Comparison of ENCODE assay signal across 11 cellular contexts in genomic region chr3:73766599-73767378, GRCh38.
A peak's percentile ranks its signal among the peaks of the same experiment; 100 is the strongest.
DNase-seq lines count a peak whose midpoint lies in the region; ATAC-seq, FAIRE-seq and TF ChIP-seq lines count a peak whose summit lies in the region.
"Had no signal": no experiment of that assay in that cellular context is flagged by ENCODE, and none has a peak within 500 bp of the region (broad histone marks: within the 10 kb centered on the region; RNA-seq: fewer than 3 reads in every experiment).

No MANE protein-coding gene starts in this region.

- H3K4me3 ChIP-seq in right lobe of liver (no peak overlapping the region), HepG2 (replicated peaks in 1 of 3; ENCODE audit: insufficient read depth in 1 of 3, low read depth in 2 of 3, low read length in 3 of 3) (no peak overlapping the region), aorta (ENCODE audit: low read length in 2 of 2) (peak overlapping the region in 1 of 2 donors; percentile 87)

- H3K9me3 ChIP-seq in right lobe of liver (no peaks in the 10 kb centered on the region), HepG2 (ENCODE audit: low read length) (no peaks in the 10 kb centered on the region; the same call in 1 of the 2 replicates), aorta (ENCODE audit: control insufficient read depth, low read length) (no peaks in the 10 kb centered on the region)

- no peaks in the 10 kb centered on the region for H3K4me1 ChIP-seq in right lobe of liver
- no peaks in the 10 kb centered on the region for H3K4me1 ChIP-seq in HepG2 (ENCODE audit: insufficient read depth, low read length)
- peaks cover 2 to 5% of the 10 kb centered on the region in 2 donors for H3K4me1 ChIP-seq in aorta (ENCODE audit: control insufficient read depth in 1 of 2, insufficient read depth in 2 of 2, low read length in 2 of 2)

- H3K79me2 ChIP-seq in HepG2 (ENCODE audit: insufficient read depth, low read length) = no peaks in the 10 kb centered on the region

- FAIRE-seq in HepG2 (lab: Jason Lieb, UNC) = no peak
- FAIRE-seq in endometrium (lab: Jason Lieb, UNC) = peak; percentile 87
- FAIRE-seq: A204.1 had no signal

- H3K9ac ChIP-seq in HepG2 (ENCODE audit: insufficient read depth, low read depth, low read length) = no peak overlapping the region

- no peaks in the 10 kb centered on the region for H3K27me3 ChIP-seq in right lobe of liver
- H3K27me3 ChIP-seq in HepG2 (ENCODE audit: control insufficient read depth in 1 of 2, insufficient read depth in 2 of 2, low read length in 2 of 2) = no peaks in the 10 kb centered on the region
- H3K27me3 ChIP-seq in aorta (ENCODE audit: control insufficient read depth in 1 of 2, insufficient read depth in 2 of 2, low read length in 1 of 2) = no peaks in the 10 kb centered on the region

- no peak overlapping the region for H2AFZ ChIP-seq in HepG2 (ENCODE audit: low read length)

- 26% methylated on average over 7 of the region's 7 CpGs for WGBS in right lobe of liver (ENCODE audit: insufficient coverage, low coverage, low lambda C conversion rate, missing lambda C conversion rate)
- WGBS in HepG2 (ENCODE audit: low lambda C conversion rate) = 11% methylated on average over 7 of the region's 7 CpGs
- WGBS in aorta, 2 donors = 1 to 3% methylated on average over 7 of the region's 7 CpGs

- POLR2A ChIA-PET in HepG2 (lab: Yijun Ruan, JAX) = no interaction called here

- ATAC-seq in right lobe of liver (peak in 3 of 4 donors; percentile 28 to 46 (median 38)), HepG2 (no peak), aorta (ENCODE audit: low FRiP score) (peak; percentile 64), HG02840 (IDR thresholded peaks at IDR 0.05; ENCODE audit: low FRiP score, unreplicated experiment) (no peak), HG03039 (IDR thresholded peaks at IDR 0.05; ENCODE audit: unreplicated experiment) (no peak)

- intact Hi-C loops in right lobe of liver (cut with DNase I) (no loop called here), HepG2 (cut with micrococcal nuclease; ENCODE audit: unreplicated experiment) (no loop called here), aorta (cut with DNase I) (loop anchor here in 1 of 2 donors (5.0 kb wide), 1 partner anchor 144 kb away; the partner anchor contains the start of gene PDZRN3)

- no peak for TF ChIP-seq EP300 in HepG2 (IDR thresholded peaks at IDR 0.05; ENCODE audit: low read depth in 2 of 2, low read length in 2 of 2)
- no peak for TF ChIP-seq EP300 in HepG2 (CRISPR knock-in tag; IDR thresholded peaks at IDR 0.05; ENCODE audit: borderline replicate concordance)

- H3K27ac ChIP-seq in right lobe of liver (no peak overlapping the region), HepG2 (ENCODE audit: extremely low read length, insufficient read depth, low read length) (no peak overlapping the region), aorta (ENCODE audit: low read depth in 1 of 2, low read length in 2 of 2) (peak overlapping the region; percentile 74 to 90)
- H3K27ac ChIP-seq: VCaP had no signal

- H3K36me3 ChIP-seq in right lobe of liver (no peaks in the 10 kb centered on the region), HepG2 (replicated peaks in 1 of 2; ENCODE audit: control insufficient read depth in 1 of 2, insufficient read depth in 2 of 2, low read length in 2 of 2) (no peaks in the 10 kb centered on the region), aorta (ENCODE audit: control insufficient read depth in 1 of 2, insufficient read depth in 2 of 2, low read length in 1 of 2) (no peaks in the 10 kb centered on the region)

- DNase-seq in right lobe of liver (no peak), HepG2 (ENCODE audit: low spot score) (no peak), myocyte (ENCODE audit: low read depth) (peak; percentile 60), aorta (peak in 1 of 2 donors; percentile 41)
- DNase-seq in stimulated activated CD4-positive, alpha-beta T cell treated with anti-CD3 and anti-CD28 coated beads, Interleukin-4, amount 100 ng/mL, for 1 hour = no peak
- DNase-seq: NCI-H2107 had no signal

- CTCF ChIA-PET in HepG2 (lab: Yijun Ruan, JAX; ENCODE audit: low intra/inter-chr PET ratio, low total read pairs) = no interaction called here

- H4K20me1 ChIP-seq in HepG2 (ENCODE audit: insufficient read depth, low read length) = no peaks in the 10 kb centered on the region

- no TSS peak for BruUV-seq in HepG2 (replicated peaks; lab: Mats Ljungman, UMichigan)

- in situ Hi-C loops in HepG2 (cut with HindIII; ENCODE audit: extremely low pct_ligation_motif_present, low pct_unique_long_range_greater_than_20kb) = no loop called here

- TF ChIP-seq CTCF in right lobe of liver (IDR thresholded peaks at IDR 0.05) (no peak), HepG2 (CRISPR knock-in tag; IDR thresholded peaks at IDR 0.05) (no peak)

- no peak for TF ChIP-seq POLR2A in right lobe of liver (IDR thresholded peaks at IDR 0.05)
- no peak for TF ChIP-seq POLR2A in HepG2 (IDR thresholded peaks at IDR 0.05; ENCODE audit: insufficient read depth in 1 of 2, low read depth in 2 of 2, low read length in 2 of 2)

- H3K4me2 ChIP-seq in HepG2 (ENCODE audit: low read depth, low read length) = no peak overlapping the region

- no peak for TF ChIP-seq RAD21 in HepG2 (CRISPR knock-in tag; IDR thresholded peaks at IDR 0.05)

TF ChIP-seq in HepG2, 621 proteins besides CTCF, POLR2A, EP300 and RAD21:
- no peak for TF ChIP-seq ZNF546 (CRISPR knock-in tag; conservative IDR thresholded peaks at IDR 0.05)
- TF ChIP-seq BCLAF1 (IDR thresholded peaks at IDR 0.05) = no peak
- TF ChIP-seq, protein P1, sequence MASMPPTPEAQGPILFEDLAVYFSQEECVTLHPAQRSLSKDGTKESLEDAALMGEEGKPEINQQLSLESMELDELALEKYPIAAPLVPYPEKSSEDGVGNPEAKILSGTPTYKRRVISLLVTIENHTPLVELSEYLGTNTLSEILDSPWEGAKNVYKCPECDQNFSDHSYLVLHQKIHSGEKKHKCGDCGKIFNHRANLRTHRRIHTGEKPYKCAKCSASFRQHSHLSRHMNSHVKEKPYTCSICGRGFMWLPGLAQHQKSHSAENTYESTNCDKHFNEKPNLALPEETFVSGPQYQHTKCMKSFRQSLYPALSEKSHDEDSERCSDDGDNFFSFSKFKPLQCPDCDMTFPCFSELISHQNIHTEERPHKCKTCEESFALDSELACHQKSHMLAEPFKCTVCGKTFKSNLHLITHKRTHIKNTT (CRISPR knock-in tag; IDR thresholded peaks at IDR 0.05) = no peak
- TF ChIP-seq PHB2 (IDR thresholded peaks at IDR 0.05; ENCODE audit: partially characterized antibody) = no peak
- no peak for TF ChIP-seq PBX3 (CRISPR knock-in tag; IDR thresholded peaks at IDR 0.05; ENCODE audit: borderline replicate concordance)
- no peak for TF ChIP-seq RARG (CRISPR knock-in tag; IDR thresholded peaks at IDR 0.05; ENCODE audit: low read depth)

Comparison
In these comparisons a context has a peak if more than half of its experiments do, and no peak if none do; other contexts are left out.
1. ATAC-seq: peak in right lobe of liver (3 of 4) and aorta (single experiment); none in HepG2 (single experiment), HG02840 (single experiment) and HG03039 (single experiment).
2. H3K27ac ChIP-seq: peak in aorta (2 of 2); none in right lobe of liver (0 of 3) and HepG2 (single experiment).